In genomic region chr2:227632827-227633226, GRCh38 we compare ENCODE assay signal across 29 cellular contexts. TPM values are rescaled to one million over a fixed set of nuclear protein-coding genes. Genes with fewer than 3 reads are reported as not detected.
DNase-seq lines count a peak whose midpoint lies in the region; ATAC-seq, FAIRE-seq and TF ChIP-seq lines count a peak whose summit lies in the region.
"Had no signal": no experiment of that assay in that cellular context is flagged by ENCODE, and none has a peak within 500 bp of the region (broad histone marks: within the 10 kb centered on the region; RNA-seq: fewer than 3 reads in every experiment).

No MANE protein-coding gene starts in this region.

- H3K79me2 ChIP-seq in neural cell (replicated peaks; ENCODE audit: insufficient read depth, low read length), result peaks cover 4% of the 10 kb centered on the region

- no peak overlapping the region for H3K27ac Mint-ChIP-seq in T-cell
- H3K27ac Mint-ChIP-seq: CD14-positive monocyte; CD4-positive, alpha-beta memory T cell; CD4-positive, CD25-positive, alpha-beta regulatory T cell; CD8-positive, alpha-beta memory T cell had no signal

- H3K4me3 ChIP-seq in bronchial epithelial cell (ENCODE audit: low read depth, low read length) (no peak overlapping the region), neural cell (ENCODE audit: low read length) (peak overlapping the region; percentile 54)
- H3K4me3 ChIP-seq: BLaER1, GM12878 had no signal

- H3K9me3 Mint-ChIP-seq in T-cell, result no peaks in the 10 kb centered on the region
- H3K9me3 Mint-ChIP-seq: CD4-positive, CD25-positive, alpha-beta regulatory T cell; CD8-positive, alpha-beta memory T cell had no signal

- ATAC-seq in HG02840 (IDR thresholded peaks at IDR 0.05; ENCODE audit: low FRiP score, unreplicated experiment) (no peak), T-cell (replicated peaks in 1 of 4) (no peak)
- ATAC-seq: GM12878 had no signal

- H3K9me3 ChIP-seq in neural cell (ENCODE audit: low read length), result no peaks in the 10 kb centered on the region
- H3K9me3 ChIP-seq: BE2C, BLaER1, Caco-2 had no signal

- in situ Hi-C loops in SK-MEL-5 (cut with HindIII; ENCODE audit: low pct_unique_long_range_greater_than_20kb, low sequenced_read_pairs), result no loop called here

- no peak overlapping the region for H2AFZ ChIP-seq in neural cell (ENCODE audit: low read depth, low read length)

- DNase-seq in M059J (ENCODE audit: low read depth) (peak; percentile 16), SK-MEL-5 (ENCODE audit: low read depth, low spot score) (peak; percentile 89), bronchial epithelial cell (ENCODE audit: low read depth) (peak; percentile 6), T-cell (no peak), A172 (ENCODE audit: low spot score) (no peak), 8988T (no peak)
- DNase-seq: ACHN; BE2C; C1 segment of cervical spinal cord; Caco-2; Calu3; CD4-positive, alpha-beta memory T cell; CD4-positive, CD25-positive, alpha-beta regulatory T cell; CD8-positive, alpha-beta memory T cell; DMS79 treated with DMSO at 0.1 percent for 48 hours; EL; GDM1 had no signal

- peak overlapping the region; percentile 75 for H3K4me2 ChIP-seq in neural cell (ENCODE audit: low read length)
- H3K4me2 ChIP-seq: BLaER1 had no signal

- FAIRE-seq in bronchial epithelial cell (lab: Jason Lieb, UNC), result no peak
- FAIRE-seq: A204.1, D721Med, GM12878, GM12892, GM18507 had no signal

- no peaks in the 10 kb centered on the region for H3K36me3 ChIP-seq in bronchial epithelial cell (ENCODE audit: control insufficient read depth, insufficient read depth, low read length)
- H3K36me3 ChIP-seq in neural cell (ENCODE audit: insufficient read depth, low read length), result no peaks in the 10 kb centered on the region
- H3K36me3 ChIP-seq: BE2C, BLaER1 had no signal

- POLR2A ChIA-PET in T-cell (lab: Charles Lee), result no interaction called here

- peak overlapping the region; percentile 24 for H3K9ac ChIP-seq in neural cell (ENCODE audit: low read length)
- H3K9ac ChIP-seq: BLaER1 had no signal

- H3K36me3 Mint-ChIP-seq in T-cell, result no peaks in the 10 kb centered on the region
- H3K36me3 Mint-ChIP-seq: CD14-positive monocyte; CD4-positive, alpha-beta memory T cell; CD4-positive, CD25-positive, alpha-beta regulatory T cell; CD8-positive, alpha-beta memory T cell had no signal

- CTCF ChIA-PET in T-cell (lab: Charles Lee), result no interaction called here

- no peak for TF ChIP-seq RAD21 in neural cell (conservative IDR thresholded peaks at IDR 0.05)

- H3K27me3 ChIP-seq in bronchial epithelial cell (ENCODE audit: control insufficient read depth, insufficient read depth, low read length) (no peaks in the 10 kb centered on the region), neural cell (ENCODE audit: insufficient read depth, low read depth, low read length) (no peaks in the 10 kb centered on the region)
- H3K27me3 ChIP-seq: BE2C, BLaER1 had no signal

- no peak for TF ChIP-seq EP300 in neural cell (conservative IDR thresholded peaks at IDR 0.05; ENCODE audit: poor library complexity, severe bottlenecking)

- H3K27ac ChIP-seq in neural cell (ENCODE audit: low read length), result peak overlapping the region; percentile 97
- H3K27ac ChIP-seq: BLaER1 had no signal

- H3K27me3 Mint-ChIP-seq in T-cell, result peaks cover 13 to 16% of the 10 kb centered on the region in 2 donors

- no peaks in the 10 kb centered on the region for H3K9me2 ChIP-seq in neural cell (ENCODE audit: insufficient read depth, low read length)

- peaks cover 4% of the 10 kb centered on the region for H3F3A ChIP-seq in neural cell (ENCODE audit: insufficient read depth, low read length, poor library complexity, severe bottlenecking)

- TF ChIP-seq CTCF in bronchial epithelial cell (IDR thresholded peaks at IDR 0.05; ENCODE audit: insufficient read depth, low read length, severe bottlenecking) (no peak), neural cell (IDR thresholded peaks at IDR 0.05; ENCODE audit: poor library complexity, severe bottlenecking) (no peak)

- H4K20me1 ChIP-seq in neural cell (ENCODE audit: insufficient read depth), result no peaks in the 10 kb centered on the region
- H4K20me1 ChIP-seq: BLaER1 had no signal

- no peaks in the 10 kb centered on the region for H3K4me1 Mint-ChIP-seq in T-cell
- H3K4me1 Mint-ChIP-seq: CD14-positive monocyte; CD4-positive, alpha-beta memory T cell; CD4-positive, CD25-positive, alpha-beta regulatory T cell; CD8-positive, alpha-beta memory T cell had no signal

- no peak overlapping the region for H3K4me3 Mint-ChIP-seq in T-cell
- H3K4me3 Mint-ChIP-seq: CD14-positive monocyte; CD4-positive, alpha-beta memory T cell; CD4-positive, CD25-positive, alpha-beta regulatory T cell; CD8-positive, alpha-beta memory T cell had no signal

TF ChIP-seq in neural cell, 6 proteins besides CTCF, POLR2A, EP300 and RAD21:
- TF ChIP-seq SMC3 (conservative IDR thresholded peaks at IDR 0.05; ENCODE audit: poor library complexity), result no peak
- TF ChIP-seq POLR2AphosphoS5 (IDR thresholded peaks at IDR 0.05), result no peak
- no peak for TF ChIP-seq TAF1 (IDR thresholded peaks at IDR 0.05; ENCODE audit: low read depth)
- TF ChIP-seq MXI1 (conservative IDR thresholded peaks at IDR 0.05; ENCODE audit: poor library complexity, severe bottlenecking), result no peak
- TF ChIP-seq EZH2 (IDR thresholded peaks at IDR 0.05; ENCODE audit: borderline replicate concordance, insufficient read depth, low read length, poor library complexity, severe bottlenecking), result no peak
- no peak for TF ChIP-seq REST (IDR thresholded peaks at IDR 0.05; ENCODE audit: borderline replicate concordance)

RNA-seq across cellular contexts. Expression of gene SCYGR4, which starts 15.5 kb away (rescaled TPM):
- not detected in 2 replicates for total RNA-seq in M059J (2014; rRNA removed; shearing (Covaris generic))
- total RNA-seq in SK-MEL-5 (2014; rRNA removed; shearing (Covaris generic)), result not detected in 2 replicates
- not detected in 2 replicates for polyA plus RNA-seq in SK-MEL-5 (2015; cell fraction: cytosol; rRNA removed)
- polyA plus RNA-seq in SK-MEL-5 (2015; cell fraction: nucleus; rRNA removed), result not detected in 2 replicates
- total RNA-seq in bronchial epithelial cell, result not detected in 2 replicates
- polyA plus RNA-seq in neural cell, result not detected in 2 replicates
- not detected in 2 replicates for polyA minus RNA-seq in neural cell
- total RNA-seq in T-cell, result not detected
- total RNA-seq in A172 (2014; rRNA removed; shearing (Covaris generic)), result not detected in 2 replicates
- total RNA-seq: A673; Caco-2; Calu3; CD4-positive, alpha-beta memory T cell; CD4-positive, CD25-positive, alpha-beta regulatory T cell; CD8-positive, alpha-beta memory T cell; G401 had no signal
- polyA plus RNA-seq: AG04450; CD14-positive monocyte; CD4-positive, alpha-beta memory T cell; CD4-positive, CD25-positive, alpha-beta regulatory T cell; CD8-positive, alpha-beta memory T cell; GM12878 had no signal

RNA-seq across cellular contexts. Expression of gene SCYGR3, which starts 18.2 kb away (rescaled TPM):
- total RNA-seq in M059J (2014; rRNA removed; shearing (Covaris generic)), result not detected in 2 replicates
- total RNA-seq in SK-MEL-5 (2014; rRNA removed; shearing (Covaris generic)), result not detected in 2 replicates
- not detected in 2 replicates for polyA plus RNA-seq in SK-MEL-5 (2015; cell fraction: cytosol; rRNA removed)
- not detected in 2 replicates for polyA plus RNA-seq in SK-MEL-5 (2015; cell fraction: nucleus; rRNA removed)
- not detected in 2 replicates for total RNA-seq in bronchial epithelial cell
- not detected in 2 replicates for polyA plus RNA-seq in neural cell
- not detected in 2 replicates for polyA minus RNA-seq in neural cell
- total RNA-seq in T-cell, result not detected
- not detected in 2 replicates for total RNA-seq in A172 (2014; rRNA removed; shearing (Covaris generic))
- total RNA-seq: A673; Caco-2; Calu3; CD4-positive, alpha-beta memory T cell; CD4-positive, CD25-positive, alpha-beta regulatory T cell; CD8-positive, alpha-beta memory T cell; G401; GM12878 had no signal
- polyA plus RNA-seq: AG04450; CD14-positive monocyte; CD4-positive, alpha-beta memory T cell; CD4-positive, CD25-positive, alpha-beta regulatory T cell; CD8-positive, alpha-beta memory T cell; GM12878 had no signal

RNA-seq across cellular contexts. Expression of gene SCYGR5, which starts 33.8 kb away (rescaled TPM):
- not detected in 2 replicates for total RNA-seq in M059J (2014; rRNA removed; shearing (Covaris generic))
- not detected in 2 replicates for total RNA-seq in SK-MEL-5 (2014; rRNA removed; shearing (Covaris generic))
- not detected in 2 replicates for polyA plus RNA-seq in SK-MEL-5 (2015; cell fraction: cytosol; rRNA removed)
- not detected in 2 replicates for polyA plus RNA-seq in SK-MEL-5 (2015; cell fraction: nucleus; rRNA removed)
- total RNA-seq in bronchial epithelial cell (not detected in 2 replicates), T-cell (not detected)
- not detected in 2 replicates for polyA plus RNA-seq in neural cell
- not detected in 2 replicates for polyA minus RNA-seq in neural cell
- total RNA-seq in A172 (2014; rRNA removed; shearing (Covaris generic)), result not detected in 2 replicates
- total RNA-seq: A673; Caco-2; Calu3; CD4-positive, alpha-beta memory T cell; CD4-positive, CD25-positive, alpha-beta regulatory T cell; CD8-positive, alpha-beta memory T cell; G401; GM12878 had no signal
- polyA plus RNA-seq: AG04450; CD14-positive monocyte; CD4-positive, alpha-beta memory T cell; CD4-positive, CD25-positive, alpha-beta regulatory T cell; CD8-positive, alpha-beta memory T cell; GM12878 had no signal

RNA-seq across cellular contexts. Expression of gene SCYGR2, which starts 34.1 kb away (rescaled TPM):
- not detected in 2 replicates for total RNA-seq in M059J (2014; rRNA removed; shearing (Covaris generic))
- not detected in 2 replicates for total RNA-seq in SK-MEL-5 (2014; rRNA removed; shearing (Covaris generic))
- polyA plus RNA-seq in SK-MEL-5 (2015; cell fraction: cytosol; rRNA removed), result not detected in 2 replicates
- polyA plus RNA-seq in SK-MEL-5 (2015; cell fraction: nucleus; rRNA removed), result not detected in 2 replicates
- total RNA-seq in bronchial epithelial cell, result not detected in 2 replicates
- not detected in 2 replicates for polyA plus RNA-seq in neural cell
- not detected in 2 replicates for polyA minus RNA-seq in neural cell
- not detected for total RNA-seq in T-cell
- not detected in 2 replicates for total RNA-seq in A172 (2014; rRNA removed; shearing (Covaris generic))
- total RNA-seq: A673; Caco-2; Calu3; CD4-positive, alpha-beta memory T cell; CD4-positive, CD25-positive, alpha-beta regulatory T cell; CD8-positive, alpha-beta memory T cell; G401; GM12878 had no signal
- polyA plus RNA-seq: AG04450; CD14-positive monocyte; CD4-positive, alpha-beta memory T cell; CD4-positive, CD25-positive, alpha-beta regulatory T cell; CD8-positive, alpha-beta memory T cell; GM12878 had no signal

Comparison
In these comparisons a context has a peak if more than half of its experiments do, and no peak if none do; other contexts are left out.
1. DNase-seq: peak in M059J (single experiment), SK-MEL-5 (single experiment) and bronchial epithelial cell (single experiment); none in T-cell (0 of 34), A172 (single experiment) and 8988T (single experiment).